Comparison of ENCODE assay signal across 22 cellular contexts in genomic region chr16:65500007-65500406, GRCh38.
DNase-seq lines count a peak whose midpoint lies in the region; ATAC-seq and TF ChIP-seq lines count a peak whose summit lies in the region.
"Had no signal": no experiment of that assay in that cellular context is flagged by ENCODE, and none has a peak within 500 bp of the region (broad histone marks: within the 10 kb centered on the region; RNA-seq: fewer than 3 reads in every experiment).

No MANE protein-coding gene starts in this region.

- no peak overlapping the region for H3K18ac ChIP-seq in mesendoderm (ENCODE audit: low read length)

- DNase-seq in GM23338 (ENCODE audit: low spot score) = no peak
- DNase-seq in RPMI7951 (ENCODE audit: low read depth) = peak; percentile 17
- peak; percentile 23 for DNase-seq in mesendoderm
- no peak for DNase-seq in NCI-H1105 treated with DMSO at 0.1 percent for 48 hours (lab: John Stamatoyannopoulos, UW)
- DNase-seq in NCI-H2107 treated with DMSO at 0.1 percent for 48 hours (lab: John Stamatoyannopoulos, UW; ENCODE audit: unreplicated experiment) = no peak
- DNase-seq in ureter (ENCODE audit: low spot score) = no peak
- DNase-seq: EL, KG1, NCI-H1105, NCI-H2029 treated with DMSO at 0.1 percent for 48 hours, NCI-H2171, NCI-H446, NCI-H526 treated with DMSO at 0.1 percent for 48 hours, OCI-M1, RPMI8226, SHP77, SW 1271 had no signal

- TF ChIP-seq CTCF in GM23338 (conservative IDR thresholded peaks at IDR 0.05; ENCODE audit: low read depth in 2 of 2) = no peak

- H2BK15ac ChIP-seq in mesendoderm (replicated peaks; ENCODE audit: low read depth) = no peak overlapping the region

- H3K4me1 ChIP-seq in GM23338 (ENCODE audit: insufficient read depth) (peaks cover 16% of the 10 kb centered on the region), mesendoderm (ENCODE audit: control insufficient read depth, low read depth, low read length) (peaks cover 4% of the 10 kb centered on the region)
- H3K4me1 ChIP-seq: HAP-1 had no signal

- H3K4me1 Mint-ChIP-seq in GM23338 = peaks cover 19% of the 10 kb centered on the region

- no peak overlapping the region for H3K56ac ChIP-seq in mesendoderm (ENCODE audit: low read length)

- no peak overlapping the region for H3K4me2 ChIP-seq in GM23338
- H3K4me2 ChIP-seq in mesendoderm (ENCODE audit: low read length) = no peak overlapping the region

- ATAC-seq in GM23338 (no peak), esophagus mucosa (peak; percentile 59)

- H3K23ac ChIP-seq in mesendoderm (ENCODE audit: low read length) = no peak overlapping the region

- H3K27me3 Mint-ChIP-seq in GM23338 (ENCODE audit: insufficient read depth, low read depth, poor library complexity) = peaks cover 2% of the 10 kb centered on the region

- no peak overlapping the region for H4K5ac ChIP-seq in mesendoderm (ENCODE audit: low read length)

- H3K36me3 ChIP-seq in GM23338 (ENCODE audit: insufficient read depth) (no peaks in the 10 kb centered on the region), mesendoderm (ENCODE audit: control insufficient read depth, insufficient read depth, low read length) (no peaks in the 10 kb centered on the region)
- H3K36me3 ChIP-seq: HAP-1 had no signal

- H3K4me3 ChIP-seq in GM23338 (no peak overlapping the region), mesendoderm (ENCODE audit: low read length) (no peak overlapping the region)
- H3K4me3 ChIP-seq: HAP-1, SK-N-MC had no signal

- no CpG with 5 or more reads among the region's 2 CpGs for WGBS in mesendoderm (ENCODE audit: extremely low coverage, insufficient coverage, low lambda C conversion rate)

- no peak overlapping the region for H3K27ac Mint-ChIP-seq in GM23338

- H2AK5ac ChIP-seq in mesendoderm (ENCODE audit: low read length) = no peak overlapping the region

- H4K20me1 ChIP-seq in GM23338 (replicated peaks; ENCODE audit: insufficient read depth) = no peaks in the 10 kb centered on the region

- H3K79me1 ChIP-seq in mesendoderm (ENCODE audit: low read length) = no peaks in the 10 kb centered on the region

- peaks cover 19% of the 10 kb centered on the region for H3K9me2 ChIP-seq in GM23338 (ENCODE audit: insufficient read depth)

- no peak overlapping the region for H4K8ac ChIP-seq in mesendoderm (ENCODE audit: low read depth, low read length)

- no peak overlapping the region for H3K27ac ChIP-seq in GM23338 (ENCODE audit: low read depth)
- H3K27ac ChIP-seq in mesendoderm (ENCODE audit: low read depth, low read length) = no peak overlapping the region
- H3K27ac ChIP-seq: C4-2B, HL-60, SK-N-MC had no signal

- 0 out of 2 replicates have a peak overlapping the region, but pooled peaks have one; percentile 14 for H2AFZ ChIP-seq in GM23338

- no peaks in the 10 kb centered on the region for H3K9me3 Mint-ChIP-seq in GM23338

- H3F3A ChIP-seq in GM23338 (replicated peaks; ENCODE audit: low read depth) = no peaks in the 10 kb centered on the region

- no peaks in the 10 kb centered on the region for H3K36me3 Mint-ChIP-seq in GM23338 (ENCODE audit: low read depth)

- no peak overlapping the region for H2BK5ac ChIP-seq in mesendoderm (ENCODE audit: low read length)

- H3K27me3 ChIP-seq in GM23338 (ENCODE audit: insufficient read depth) (no peaks in the 10 kb centered on the region), mesendoderm (ENCODE audit: insufficient read depth, low read length, poor library complexity) (no peaks in the 10 kb centered on the region)

- no peaks in the 10 kb centered on the region for H3K79me2 ChIP-seq in GM23338 (replicated peaks; ENCODE audit: insufficient read depth)
- H3K79me2 ChIP-seq in mesendoderm (ENCODE audit: control insufficient read depth, insufficient read depth, low read length) = no peaks in the 10 kb centered on the region

- no peak overlapping the region for H3K4ac ChIP-seq in mesendoderm (ENCODE audit: low read depth, low read length)

- no peak overlapping the region for H3K9ac ChIP-seq in mesendoderm (ENCODE audit: low read length)

- H3K4me3 Mint-ChIP-seq in GM23338 = no peak overlapping the region

- H2BK120ac ChIP-seq in mesendoderm (ENCODE audit: low read depth, low read length) = no peak overlapping the region

TF ChIP-seq in GM23338, 12 proteins besides CTCF, POLR2A, EP300 and RAD21:
- no peak for TF ChIP-seq ZNF114 (CRISPR knock-in tag; IDR thresholded peaks at IDR 0.05)

Comparison
In these comparisons a context has a peak if more than half of its experiments do, and no peak if none do; other contexts are left out.
1. DNase-seq: peak in RPMI7951 (single experiment) and mesendoderm (single experiment); none in GM23338 (single experiment), NCI-H1105 treated with DMSO at 0.1 percent for 48 hours (single experiment), NCI-H2107 treated with DMSO at 0.1 percent for 48 hours (single experiment) and ureter (single experiment).